Comparison of ENCODE assay signal across 11 cellular contexts in genomic region chr16:56311208-56312027, GRCh38.
DNase-seq lines count a peak whose midpoint lies in the region; ATAC-seq and TF ChIP-seq lines count a peak whose summit lies in the region.
"Had no signal": no experiment of that assay in that cellular context is flagged by ENCODE, and none has a peak within 500 bp of the region (broad histone marks: within the 10 kb centered on the region; RNA-seq: fewer than 3 reads in every experiment).

No MANE protein-coding gene starts in this region.

- CTCF ChIA-PET in activated CD4-positive, alpha-beta T cell treated with anti-CD3 and anti-CD28 coated beads for 36 hours (lab: Charles Lee) = interaction anchor here (0.7 kb wide), 1 partner anchor 368 kb away, joined by 3 read pairs; no protein-coding TSS in a partner anchor

- no peak for TF ChIP-seq CTCF in GM13976 (IDR thresholded peaks at IDR 0.05; ENCODE audit: borderline replicate concordance, control extremely low read depth, extremely low read depth, insufficient read depth, missing control alignments)

- POLR2A ChIA-PET in activated CD4-positive, alpha-beta T cell treated with anti-CD3 and anti-CD28 coated beads for 36 hours (lab: Charles Lee) = no interaction called here

- H3K9me3 Mint-ChIP-seq in activated CD4-positive, alpha-beta T cell treated with anti-CD3 and anti-CD28 coated beads for 36 hours (ENCODE audit: low read depth) = no peaks in the 10 kb centered on the region
- no peaks in the 10 kb centered on the region for H3K9me3 Mint-ChIP-seq in stimulated activated effector memory CD8-positive, alpha-beta T cell treated with anti-CD3 and anti-CD28 coated beads, Interleukin-12 subunit alpha, Interleukin-12 subunit beta, amount 100 ng/mL, for 72 hours

- H3K27me3 Mint-ChIP-seq in activated CD4-positive, alpha-beta T cell treated with anti-CD3 and anti-CD28 coated beads for 36 hours = no peaks in the 10 kb centered on the region

- H3K27ac Mint-ChIP-seq in activated CD4-positive, alpha-beta T cell treated with anti-CD3 and anti-CD28 coated beads for 36 hours = no peak overlapping the region
- H3K27ac Mint-ChIP-seq in stimulated activated effector memory CD8-positive, alpha-beta T cell treated with anti-CD3 and anti-CD28 coated beads, Interleukin-12 subunit alpha, Interleukin-12 subunit beta, amount 100 ng/mL, for 72 hours = no peak overlapping the region

- DNase-seq in activated CD4-positive, alpha-beta T cell treated with anti-CD3 and anti-CD28 coated beads for 36 hours = peak; percentile 21
- DNase-seq in activated CD4-positive, alpha-beta T cell treated with anti-CD3 and anti-CD28 coated beads for 1 hour = no peak
- DNase-seq in NCI-H146 treated with DMSO at 0.1 percent for 48 hours (lab: John Stamatoyannopoulos, UW; ENCODE audit: unreplicated experiment) (peak; percentile 67), caudate nucleus (lab: John Stamatoyannopoulos, UW) (peak in 1 of 61 donors; percentile 32), OCI-M2 (lab: John Stamatoyannopoulos, UW; ENCODE audit: unreplicated experiment) (no peak), GM13976 (ENCODE audit: low spot score) (no peak)
- DNase-seq in stimulated activated effector memory CD8-positive, alpha-beta T cell treated with anti-CD3 and anti-CD28 coated beads, Interleukin-12 subunit alpha, Interleukin-12 subunit beta, amount 100 ng/mL, for 72 hours (ENCODE audit: low spot score in 2 of 2) = no peak
- no peak for DNase-seq in activated CD8-positive, alpha-beta memory T cell treated with anti-CD3 and anti-CD28 coated beads, Interleukin-2, amount 50 U/mL, for 48 hours
- DNase-seq: IMR-90, occipital lobe had no signal

- peak overlapping the region; percentile 83 for H3K27ac ChIP-seq in caudate nucleus (ENCODE audit: low read depth, low read length)
- H3K27ac ChIP-seq: SK-N-MC had no signal

- no peaks in the 10 kb centered on the region for H3K36me3 Mint-ChIP-seq in activated CD4-positive, alpha-beta T cell treated with anti-CD3 and anti-CD28 coated beads for 36 hours (ENCODE audit: low read depth)
- H3K36me3 Mint-ChIP-seq in stimulated activated effector memory CD8-positive, alpha-beta T cell treated with anti-CD3 and anti-CD28 coated beads, Interleukin-12 subunit alpha, Interleukin-12 subunit beta, amount 100 ng/mL, for 72 hours = no peaks in the 10 kb centered on the region

- peak; percentile 49 for ATAC-seq in activated CD4-positive, alpha-beta T cell treated with anti-CD3 and anti-CD28 coated beads for 36 hours
- ATAC-seq in stimulated activated effector memory CD8-positive, alpha-beta T cell treated with anti-CD3 and anti-CD28 coated beads, Interleukin-12 subunit alpha, Interleukin-12 subunit beta, amount 100 ng/mL, for 72 hours = peak; percentile 49

- H3K4me1 Mint-ChIP-seq in activated CD4-positive, alpha-beta T cell treated with anti-CD3 and anti-CD28 coated beads for 36 hours = peaks cover 5% of the 10 kb centered on the region
- peaks cover 7% of the 10 kb centered on the region for H3K4me1 Mint-ChIP-seq in stimulated activated effector memory CD8-positive, alpha-beta T cell treated with anti-CD3 and anti-CD28 coated beads, Interleukin-12 subunit alpha, Interleukin-12 subunit beta, amount 100 ng/mL, for 72 hours

- in situ Hi-C loops in GM13976 (cut with MboI; ENCODE audit: low sequenced_read_pairs, unreplicated experiment) = loop anchor here (10.0 to 25.0 kb wide), 3 partner anchors 274 to 599 kb away; no protein-coding TSS in a partner anchor

- intact Hi-C loops in activated CD4-positive, alpha-beta T cell treated with anti-CD3 and anti-CD28 coated beads for 36 hours (cut with DNase I, micrococcal nuclease) = loop anchor here in 1 of 2 experiments (10.0 kb wide), 2 partner anchors 107 to 847 kb away; no protein-coding TSS in a partner anchor

- no peak overlapping the region for H3K4me3 Mint-ChIP-seq in activated CD4-positive, alpha-beta T cell treated with anti-CD3 and anti-CD28 coated beads for 36 hours
- no peak overlapping the region for H3K4me3 Mint-ChIP-seq in stimulated activated effector memory CD8-positive, alpha-beta T cell treated with anti-CD3 and anti-CD28 coated beads, Interleukin-12 subunit alpha, Interleukin-12 subunit beta, amount 100 ng/mL, for 72 hours

Comparison
In these comparisons a context has a peak if more than half of its experiments do, and no peak if none do; other contexts are left out.
1. DNase-seq: peak in activated CD4-positive, alpha-beta T cell treated with anti-CD3 and anti-CD28 coated beads for 36 hours (single experiment) and NCI-H146 treated with DMSO at 0.1 percent for 48 hours (single experiment); none in activated CD4-positive, alpha-beta T cell treated with anti-CD3 and anti-CD28 coated beads for 1 hour (single experiment), stimulated activated effector memory CD8-positive, alpha-beta T cell treated with anti-CD3 and anti-CD28 coated beads, Interleukin-12 subunit alpha, Interleukin-12 subunit beta, amount 100 ng/mL, for 72 hours (0 of 2), OCI-M2 (single experiment), GM13976 (single experiment) and activated CD8-positive, alpha-beta memory T cell treated with anti-CD3 and anti-CD28 coated beads, Interleukin-2, amount 50 U/mL, for 48 hours (single experiment).